ENCODE assay signal across 22 cellular contexts in the genomic region with DNA sequence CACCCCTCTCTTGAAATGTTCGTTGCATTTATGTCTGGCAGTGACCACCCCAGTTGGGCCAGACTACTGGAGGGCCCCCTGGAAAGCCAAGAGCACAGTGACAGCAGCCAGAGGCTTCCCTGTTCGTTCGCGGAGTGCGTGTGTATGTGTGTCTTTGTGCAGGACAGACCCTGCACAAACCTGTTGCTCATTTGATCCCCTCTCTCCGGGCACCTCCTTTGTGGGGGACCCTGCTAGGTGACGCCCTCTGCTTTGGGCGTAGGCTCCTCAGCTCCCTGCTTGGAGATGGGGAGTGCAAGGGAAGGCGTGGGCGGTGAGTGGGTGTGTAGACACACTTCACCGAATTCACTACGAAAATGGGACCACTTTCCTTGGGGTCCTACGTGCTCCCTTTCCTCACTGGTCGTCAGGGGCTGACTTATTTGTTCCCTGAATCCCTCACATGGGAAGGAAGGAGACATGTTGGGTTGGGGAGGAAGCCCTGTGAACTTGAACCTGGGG. TPM values are rescaled to one million over a fixed set of nuclear protein-coding genes. Genes with fewer than 3 reads are reported as not detected.
DNase-seq lines count a peak whose midpoint lies in the region; ATAC-seq and TF ChIP-seq lines count a peak whose summit lies in the region.
"Had no signal": no experiment of that assay in that cellular context is flagged by ENCODE, and none has a peak within 500 bp of the region (broad histone marks: within the 10 kb centered on the region; RNA-seq: fewer than 3 reads in every experiment).

No MANE protein-coding gene starts in this region.

- H3K14ac ChIP-seq in IMR-90 (replicated peaks; ENCODE audit: low read depth, low read length): no peak overlapping the region

- H3K9me1 ChIP-seq in IMR-90 (ENCODE audit: insufficient read depth, low read length): no peaks in the 10 kb centered on the region

- no peak for DNase-seq in IMR-90
- no peak for DNase-seq in endodermal cell
- no peak for DNase-seq in mesendoderm
- no peak for DNase-seq in smooth muscle cell (lab: John Stamatoyannopoulos, UW; ENCODE audit: unreplicated experiment)
- DNase-seq in NCI-H146 treated with DMSO at 0.1 percent for 48 hours (lab: John Stamatoyannopoulos, UW; ENCODE audit: unreplicated experiment): no peak
- DNase-seq: activated CD4-positive, alpha-beta T cell treated with anti-CD3 and anti-CD28 coated beads for 4 hours; activated CD8-positive, alpha-beta memory T cell treated with anti-CD3 and anti-CD28 coated beads, Interleukin-2, amount 50 U/mL, for 4 hours; activated gamma-delta T cell; DMS 273 treated with DMSO at 0.1 percent for 48 hours; GDM1; immature natural killer cell; NCI-H1436 treated with DMSO at 0.1 percent for 48 hours; tibial artery had no signal

- TF ChIP-seq POLR2A in IMR-90 (IDR thresholded peaks at IDR 0.05; ENCODE audit: low read depth, low read length): no peak

- H2BK15ac ChIP-seq in IMR-90 (ENCODE audit: low read depth, low read length) (no peak overlapping the region), mesendoderm (replicated peaks; ENCODE audit: low read depth) (no peak overlapping the region)

- H3K9me3 Mint-ChIP-seq in endodermal cell: no peaks in the 10 kb centered on the region
- H3K9me3 Mint-ChIP-seq: immature natural killer cell had no signal

- H3K27ac Mint-ChIP-seq in endodermal cell: no peak overlapping the region
- H3K27ac Mint-ChIP-seq: immature natural killer cell had no signal

- ATAC-seq in IMR-90 (ENCODE audit: low read depth) (no peak), GM21360 (IDR thresholded peaks at IDR 0.05; ENCODE audit: unreplicated experiment) (no peak), GM19455 (IDR thresholded peaks at IDR 0.05; ENCODE audit: unreplicated experiment) (no peak)

- intact Hi-C loops in IMR-90 (cut with micrococcal nuclease): loop anchor here (1.0 to 5.0 kb wide), 2 partner anchors 47 to 177 kb away; no protein-coding TSS in a partner anchor

- H2AFZ ChIP-seq in IMR-90 (replicated peaks; ENCODE audit: low read length, poor library complexity) (peak overlapping the region; percentile 51), smooth muscle cell (ENCODE audit: low read depth) (no peak overlapping the region)

- no peaks in the 10 kb centered on the region for H3K9me3 ChIP-seq in IMR-90 (ENCODE audit: control insufficient read depth, insufficient read depth, low read length)
- H3K9me3 ChIP-seq in endodermal cell (ENCODE audit: control insufficient read depth, low read length): no peaks in the 10 kb centered on the region
- H3K9me3 ChIP-seq in smooth muscle cell (replicated peaks; ENCODE audit: low read depth): no peaks in the 10 kb centered on the region
- H3K9me3 ChIP-seq: BLaER1, Peyer's patch, tibial artery had no signal

- in situ Hi-C loops in IMR-90 (cut with MboI; ENCODE audit: low sequenced_read_pairs): loop anchor here (5.0 to 25.0 kb wide), 3 partner anchors 47 to 338 kb away; no protein-coding TSS in a partner anchor

- POLR2A ChIA-PET in IMR-90 (lab: Charles Lee; ENCODE audit: unreplicated experiment): no interaction called here

- H3K4me3 Mint-ChIP-seq in endodermal cell: peak overlapping the region; percentile 64
- H3K4me3 Mint-ChIP-seq: immature natural killer cell had no signal

- H3K4me3 ChIP-seq in IMR-90 (ENCODE audit: insufficient read depth, low read depth, low read length) (no peak overlapping the region), endodermal cell (ENCODE audit: low read length) (peak overlapping the region; percentile 73), mesendoderm (ENCODE audit: low read length) (no peak overlapping the region), smooth muscle cell (no peak overlapping the region)
- H3K4me3 ChIP-seq: BLaER1 had no signal

- CTCF ChIA-PET in IMR-90 (lab: Yijun Ruan, JAX): no interaction called here

- H3K27me3 ChIP-seq in IMR-90 (ENCODE audit: control insufficient read depth, insufficient read depth, low read length) (no peaks in the 10 kb centered on the region), endodermal cell (ENCODE audit: control insufficient read depth, insufficient read depth, low read length, poor library complexity, severe bottlenecking) (no peaks in the 10 kb centered on the region), mesendoderm (ENCODE audit: insufficient read depth, low read length, poor library complexity) (no peaks in the 10 kb centered on the region), smooth muscle cell (ENCODE audit: low read depth) (no peaks in the 10 kb centered on the region)
- H3K27me3 ChIP-seq: BLaER1, Peyer's patch, tibial artery had no signal

- no peak overlapping the region for H2BK20ac ChIP-seq in IMR-90 (ENCODE audit: low read depth, low read length)

- no peak overlapping the region for H3K18ac ChIP-seq in IMR-90 (ENCODE audit: low read depth, low read length)
- no peak overlapping the region for H3K18ac ChIP-seq in mesendoderm (ENCODE audit: low read length)

- peaks cover 2% of the 10 kb centered on the region for H3K4me1 Mint-ChIP-seq in endodermal cell
- H3K4me1 Mint-ChIP-seq: immature natural killer cell had no signal

- no peaks in the 10 kb centered on the region for H3K4me1 ChIP-seq in IMR-90 (ENCODE audit: control insufficient read depth, insufficient read depth, low read length)
- H3K4me1 ChIP-seq in endodermal cell (ENCODE audit: control insufficient read depth, insufficient read depth, low read length): peaks cover 4% of the 10 kb centered on the region
- H3K4me1 ChIP-seq in mesendoderm (ENCODE audit: control insufficient read depth, low read depth, low read length): peaks cover 8% of the 10 kb centered on the region
- H3K4me1 ChIP-seq in smooth muscle cell (ENCODE audit: low read depth): no peaks in the 10 kb centered on the region

- H3K79me2 ChIP-seq in mesendoderm (ENCODE audit: control insufficient read depth, insufficient read depth, low read length) (no peaks in the 10 kb centered on the region), smooth muscle cell (ENCODE audit: low read depth) (no peaks in the 10 kb centered on the region)

- H3K36me3 ChIP-seq in IMR-90 (ENCODE audit: control insufficient read depth, insufficient read depth, low read length): peaks cover 67% of the 10 kb centered on the region
- H3K36me3 ChIP-seq in endodermal cell (ENCODE audit: control insufficient read depth, insufficient read depth, low read length): peaks cover 29% of the 10 kb centered on the region
- peaks cover 8% of the 10 kb centered on the region for H3K36me3 ChIP-seq in mesendoderm (ENCODE audit: control insufficient read depth, insufficient read depth, low read length)
- no peaks in the 10 kb centered on the region for H3K36me3 ChIP-seq in smooth muscle cell (ENCODE audit: low read depth)

- H3K4me2 ChIP-seq in IMR-90 (ENCODE audit: low read depth, low read length) (no peak overlapping the region), mesendoderm (ENCODE audit: low read length) (peak overlapping the region; percentile 81), smooth muscle cell (peak overlapping the region; percentile 100)
- H3K4me2 ChIP-seq: BLaER1 had no signal

- H3K9ac ChIP-seq in IMR-90 (ENCODE audit: low read depth, low read length) (no peak overlapping the region), endodermal cell (ENCODE audit: extremely low read depth, low read length, poor library complexity, severe bottlenecking) (no peak overlapping the region), mesendoderm (ENCODE audit: low read length) (peak overlapping the region; percentile 69), smooth muscle cell (ENCODE audit: low read depth) (no peak overlapping the region)
- H3K9ac ChIP-seq: BLaER1 had no signal

- H4K91ac ChIP-seq in IMR-90 (ENCODE audit: insufficient read depth, low read depth, low read length): no peak overlapping the region

- TF ChIP-seq CTCF in IMR-90 (conservative IDR thresholded peaks at IDR 0.05; ENCODE audit: low read depth, low read length): no peak
- no peak for TF ChIP-seq CTCF in endodermal cell (conservative IDR thresholded peaks at IDR 0.05)
- TF ChIP-seq CTCF in smooth muscle cell (IDR thresholded peaks at IDR 0.05; ENCODE audit: borderline replicate concordance, insufficient read depth, poor library complexity, severe bottlenecking): no peak

- H3K27ac ChIP-seq in IMR-90 (ENCODE audit: insufficient read depth, low read length): no peak overlapping the region
- no peak overlapping the region for H3K27ac ChIP-seq in endodermal cell (ENCODE audit: low read depth, low read length)
- no peak overlapping the region for H3K27ac ChIP-seq in mesendoderm (ENCODE audit: low read depth, low read length)
- H3K27ac ChIP-seq in smooth muscle cell (ENCODE audit: low read depth): no peak overlapping the region
- H3K27ac ChIP-seq: BLaER1, tibial artery had no signal

- H2BK120ac ChIP-seq in IMR-90 (ENCODE audit: low read depth, low read length) (no peak overlapping the region), mesendoderm (ENCODE audit: low read depth, low read length) (no peak overlapping the region)

- H2AK5ac ChIP-seq in IMR-90 (ENCODE audit: low read depth, low read length): no peak overlapping the region
- H2AK5ac ChIP-seq in mesendoderm (ENCODE audit: low read length): no peak overlapping the region

- H3K36me3 Mint-ChIP-seq in endodermal cell (ENCODE audit: low read depth): peaks cover 48% of the 10 kb centered on the region

- peak overlapping the region; percentile 19 for H2AK9ac ChIP-seq in IMR-90 (replicated peaks; ENCODE audit: low read depth, low read length, poor library complexity)

- H4K5ac ChIP-seq in IMR-90 (ENCODE audit: low read depth, low read length) (no peak overlapping the region), mesendoderm (ENCODE audit: low read length) (no peak overlapping the region)

- no peak overlapping the region for H3K4ac ChIP-seq in IMR-90 (ENCODE audit: low read depth, low read length)
- no peak overlapping the region for H3K4ac ChIP-seq in mesendoderm (ENCODE audit: low read depth, low read length)

- no TSS peak for BruUV-seq in IMR-90 (replicated peaks; lab: Mats Ljungman, UMichigan)

- H2BK5ac ChIP-seq in IMR-90 (ENCODE audit: low read depth, low read length, poor library complexity, severe bottlenecking) (no peak overlapping the region), mesendoderm (ENCODE audit: low read length) (no peak overlapping the region)

- peaks cover 0 to 27% of the 10 kb centered on the region in 2 experiments; a peak in 3 of 4 replicates for H3K79me1 ChIP-seq in IMR-90 (ENCODE audit: low read depth in 1 of 2, low read length in 2 of 2)
- peaks cover 2% of the 10 kb centered on the region for H3K79me1 ChIP-seq in mesendoderm (ENCODE audit: low read length)

- H4K8ac ChIP-seq in IMR-90 (ENCODE audit: low read depth in 2 of 2, low read length in 2 of 2) (no peak overlapping the region), mesendoderm (ENCODE audit: low read depth, low read length) (no peak overlapping the region)

- no peak overlapping the region for H3K56ac ChIP-seq in IMR-90 (ENCODE audit: extremely low read depth, insufficient read depth, low read length)
- H3K56ac ChIP-seq in mesendoderm (ENCODE audit: low read length): peak overlapping the region; percentile 60

- H3K23ac ChIP-seq in IMR-90 (ENCODE audit: low read depth, low read length) (no peak overlapping the region), mesendoderm (ENCODE audit: low read length) (no peak overlapping the region)

- dilution Hi-C loops in IMR-90 (cut with HindIII; ENCODE audit: low sequenced_read_pairs, unreplicated experiment): no loop called here

- H3K27me3 Mint-ChIP-seq in endodermal cell (ENCODE audit: insufficient read depth): peaks cover 4% of the 10 kb centered on the region

- whole genome bisulfite sequencing in IMR-90 (ENCODE audit: extremely low coverage in 2 of 2, insufficient read length in 1 of 2), 2 experiments: 100% methylated on average over 1 of the region's 14 CpGs; no CpG with 5 or more reads in 1 of the 2 experiments
- 85 to 88% methylated on average over 12 to 14 of the region's 14 CpGs for WGBS in endodermal cell (ENCODE audit: insufficient coverage in 1 of 2, insufficient read length in 1 of 2), 2 experiments
- WGBS in mesendoderm (ENCODE audit: extremely low coverage, insufficient coverage, low lambda C conversion rate): no CpG with 5 or more reads among the region's 14 CpGs
- 87% methylated on average over 14 of the region's 14 CpGs for WGBS in smooth muscle cell (ENCODE audit: low lambda C conversion rate)

- no peak for TF ChIP-seq RAD21 in IMR-90 (IDR thresholded peaks at IDR 0.05; ENCODE audit: low read length)

- peaks cover 3% of the 10 kb centered on the region for H3F3A ChIP-seq in smooth muscle cell (ENCODE audit: low read depth)

- peaks cover 32% of the 10 kb centered on the region for H4K20me1 ChIP-seq in IMR-90 (ENCODE audit: insufficient read depth, low read length)
- peaks cover 87% of the 10 kb centered on the region for H4K20me1 ChIP-seq in smooth muscle cell (ENCODE audit: low read depth)

RNA-seq across cellular contexts. Expression of gene AGAP3, which starts 38.7 kb away (rescaled TPM):
- total RNA-seq in IMR-90 (2012; rRNA removed): 33.3 and 35.3 TPM in 2 replicates
- 93.9 and 99.5 TPM in 2 replicates for polyA plus RNA-seq in IMR-90 (2012; rRNA removed)
- 87.0 and 97.5 TPM in 2 replicates for polyA plus RNA-seq in IMR-90 (2012; cell fraction: cytosol; rRNA removed)
- 301 and 531 TPM in 2 replicates for polyA plus RNA-seq in IMR-90 (2012; cell fraction: nucleus; rRNA removed; ENCODE audit: low replicate concordance)
- 100 to 1,000 TPM; 113 to 116 TPM for total RNA-seq in endodermal cell
- 65.6 TPM for polyA plus RNA-seq in endodermal cell (2013, experiment 1 of 2)
- polyA plus RNA-seq in endodermal cell (2013, experiment 2 of 2): 64.1 TPM
- polyA plus RNA-seq in mesendoderm (2013, experiment 1 of 2): 27.6 TPM
- 26.4 TPM for polyA plus RNA-seq in mesendoderm (2013, experiment 2 of 2)
- total RNA-seq in smooth muscle cell: 27.2 and 29.8 TPM in 2 replicates
- polyA plus RNA-seq in smooth muscle cell: 51.4 and 87.3 TPM in 2 replicates

RNA-seq across cellular contexts. Expression of gene TMUB1, which starts 41.7 kb away (rescaled TPM):
- total RNA-seq in IMR-90 (2012; rRNA removed): 6.8 and 7.8 TPM in 2 replicates
- 29.8 and 38.3 TPM in 2 replicates for polyA plus RNA-seq in IMR-90 (2012; rRNA removed)
- polyA plus RNA-seq in IMR-90 (2012; cell fraction: cytosol; rRNA removed): 24.3 and 48.1 TPM in 2 replicates
- 34.7 and 60.3 TPM in 2 replicates for polyA plus RNA-seq in IMR-90 (2012; cell fraction: nucleus; rRNA removed; ENCODE audit: low replicate concordance)
- total RNA-seq in endodermal cell: 10 to 100 TPM; 48.1 to 52.6 TPM
- 42.7 TPM for polyA plus RNA-seq in endodermal cell (2013, experiment 1 of 2)
- 41.2 TPM for polyA plus RNA-seq in endodermal cell (2013, experiment 2 of 2)
- polyA plus RNA-seq in mesendoderm (2013, experiment 1 of 2): 43.1 TPM
- polyA plus RNA-seq in mesendoderm (2013, experiment 2 of 2): 42.0 TPM
- 30.3 and 35.9 TPM in 2 replicates for total RNA-seq in smooth muscle cell
- 69.8 and 70.4 TPM in 2 replicates for polyA plus RNA-seq in smooth muscle cell

RNA-seq across cellular contexts. Expression of gene GBX1, which starts 42.5 kb away (rescaled TPM):
- total RNA-seq in IMR-90 (2012; rRNA removed): not detected in 2 replicates
- not detected in 2 replicates for polyA plus RNA-seq in IMR-90 (2012; rRNA removed)
- polyA plus RNA-seq in IMR-90 (2012; cell fraction: cytosol; rRNA removed): not detected in 2 replicates
- polyA plus RNA-seq in IMR-90 (2012; cell fraction: nucleus; rRNA removed; ENCODE audit: low replicate concordance): not detected in 2 replicates
- total RNA-seq in endodermal cell: not detected
- polyA plus RNA-seq in endodermal cell (2013, experiment 1 of 2): 1.00 TPM
- 0.75 TPM for polyA plus RNA-seq in endodermal cell (2013, experiment 2 of 2)
- not detected for polyA plus RNA-seq in mesendoderm (2013, experiment 1 of 2)
- not detected for polyA plus RNA-seq in mesendoderm (2013, experiment 2 of 2)
- total RNA-seq in smooth muscle cell: not detected in 2 replicates
- not detected in 2 replicates for polyA plus RNA-seq in smooth muscle cell
- total RNA-seq: chondrocyte, HT1080, M059J, mesenteric fat pad, omental fat pad, Peyer's patch had no signal
- polyA plus RNA-seq: immature natural killer cell had no signal

RNA-seq across cellular contexts. Expression of gene FASTK, which starts 44.3 kb away (rescaled TPM):
- total RNA-seq in IMR-90 (2012; rRNA removed): 41.9 and 53.8 TPM in 2 replicates
- 115 and 127 TPM in 2 replicates for polyA plus RNA-seq in IMR-90 (2012; rRNA removed)
- polyA plus RNA-seq in IMR-90 (2012; cell fraction: cytosol; rRNA removed): 99.0 and 130 TPM in 2 replicates
- polyA plus RNA-seq in IMR-90 (2012; cell fraction: nucleus; rRNA removed; ENCODE audit: low replicate concordance): 430 and 1,164 TPM in 2 replicates
- total RNA-seq in endodermal cell: 10 to 100 TPM; 64.0 to 71.0 TPM
- 62.8 TPM for polyA plus RNA-seq in endodermal cell (2013, experiment 1 of 2)
- polyA plus RNA-seq in endodermal cell (2013, experiment 2 of 2): 53.4 TPM
- 29.3 TPM for polyA plus RNA-seq in mesendoderm (2013, experiment 1 of 2)
- 27.9 TPM for polyA plus RNA-seq in mesendoderm (2013, experiment 2 of 2)
- 92.0 and 100 TPM in 2 replicates for total RNA-seq in smooth muscle cell
- polyA plus RNA-seq in smooth muscle cell: 177 and 188 TPM in 2 replicates
